1 cellular context compared by ENCODE assay signal in the genomic region with DNA sequence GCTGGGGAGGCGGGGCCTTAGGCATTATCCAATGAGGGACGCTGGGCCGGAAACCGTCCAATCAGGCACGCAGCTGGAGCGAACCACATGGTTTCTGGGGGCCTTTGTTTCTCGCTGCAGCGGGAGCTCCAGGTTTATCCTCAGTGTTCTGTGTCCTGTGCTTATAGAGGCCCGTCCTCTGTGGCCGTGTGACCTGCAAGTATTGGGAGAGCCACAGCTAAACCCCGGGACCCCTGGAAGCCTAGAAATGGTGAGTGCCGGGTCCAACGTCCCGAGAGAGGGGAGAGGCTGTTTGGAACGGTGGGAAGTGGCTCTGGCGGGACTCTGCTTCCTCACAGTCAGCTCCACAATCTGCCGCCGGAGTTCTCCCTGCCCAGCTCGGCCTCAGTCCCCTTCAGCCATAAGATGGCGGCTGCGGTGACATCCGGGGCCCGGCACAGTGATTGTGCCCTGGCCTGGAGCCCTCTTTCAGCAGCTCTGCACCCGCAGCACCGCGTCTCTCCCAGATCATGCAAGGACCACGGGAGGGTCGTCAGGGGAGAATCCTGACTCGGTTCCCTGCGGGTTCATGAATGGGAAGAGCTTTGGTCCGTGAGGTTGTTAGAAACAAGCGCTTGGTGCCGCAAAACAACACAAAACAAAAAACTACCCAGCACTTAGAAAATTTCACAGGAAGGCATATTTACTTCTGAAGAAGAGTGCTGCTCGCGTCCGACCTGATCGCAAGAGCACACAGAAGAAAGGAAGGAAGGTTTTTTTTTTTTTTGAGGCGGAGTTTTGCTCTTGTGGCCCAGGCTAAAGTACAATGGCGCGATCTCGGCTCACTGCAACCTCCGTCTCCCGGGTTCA.
A peak's percentile ranks its signal among the peaks of the same experiment; 100 is the strongest.
TF ChIP-seq lines count a peak whose summit lies in the region.

A gene (plus strand): TSS at position 133 of the 849 bp plus-strand sequence. CDS start 115 bp downstream, at position 248.

TF ChIP-seq in GM12878, 131 proteins besides CTCF, POLR2A, EP300 and RAD21 (continued from another document):
- TF ChIP-seq RB1 (IDR thresholded peaks at IDR 0.05; ENCODE audit: borderline replicate concordance): peak; percentile 47; the same call in 1 of the 2 replicates
- TF ChIP-seq GABPA (IDR thresholded peaks at IDR 0.05; ENCODE audit: low read depth): 0 out of 2 replicates have a peak, but pooled peaks have one; percentile 16
- TF ChIP-seq POLR2AphosphoS5 (IDR thresholded peaks at IDR 0.05; ENCODE audit: low read length): peak; percentile 93
- peak; percentile 35; the same call in 1 of the 2 replicates for TF ChIP-seq EED (IDR thresholded peaks at IDR 0.05; ENCODE audit: low read depth)
- TF ChIP-seq, protein P1, sequence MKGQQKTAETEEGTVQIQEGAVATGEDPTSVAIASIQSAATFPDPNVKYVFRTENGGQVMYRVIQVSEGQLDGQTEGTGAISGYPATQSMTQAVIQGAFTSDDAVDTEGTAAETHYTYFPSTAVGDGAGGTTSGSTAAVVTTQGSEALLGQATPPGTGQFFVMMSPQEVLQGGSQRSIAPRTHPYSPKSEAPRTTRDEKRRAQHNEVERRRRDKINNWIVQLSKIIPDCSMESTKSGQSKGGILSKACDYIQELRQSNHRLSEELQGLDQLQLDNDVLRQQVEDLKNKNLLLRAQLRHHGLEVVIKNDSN (IDR thresholded peaks at IDR 0.05; ENCODE audit: borderline replicate concordance, extremely low read length, insufficient read depth, low read depth, low read length): peak; percentile 35
- no peak for TF ChIP-seq CHD4 (IDR thresholded peaks at IDR 0.05)
- TF ChIP-seq MXI1 (IDR thresholded peaks at IDR 0.05; ENCODE audit: low read depth, low read length): no peak
- TF ChIP-seq, protein P2, sequence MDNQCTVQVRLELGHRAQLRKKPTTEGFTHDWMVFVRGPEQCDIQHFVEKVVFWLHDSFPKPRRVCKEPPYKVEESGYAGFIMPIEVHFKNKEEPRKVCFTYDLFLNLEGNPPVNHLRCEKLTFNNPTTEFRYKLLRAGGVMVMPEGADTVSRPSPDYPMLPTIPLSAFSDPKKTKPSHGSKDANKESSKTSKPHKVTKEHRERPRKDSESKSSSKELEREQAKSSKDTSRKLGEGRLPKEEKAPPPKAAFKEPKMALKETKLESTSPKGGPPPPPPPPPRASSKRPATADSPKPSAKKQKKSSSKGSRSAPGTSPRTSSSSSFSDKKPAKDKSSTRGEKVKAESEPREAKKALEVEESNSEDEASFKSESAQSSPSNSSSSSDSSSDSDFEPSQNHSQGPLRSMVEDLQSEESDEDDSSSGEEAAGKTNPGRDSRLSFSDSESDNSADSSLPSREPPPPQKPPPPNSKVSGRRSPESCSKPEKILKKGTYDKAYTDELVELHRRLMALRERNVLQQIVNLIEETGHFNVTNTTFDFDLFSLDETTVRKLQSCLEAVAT (IDR thresholded peaks at IDR 0.05): 0 out of 2 replicates have a peak, but pooled peaks have one; percentile 13
- peak; percentile 54; the same call in 1 of the 2 replicates for TF ChIP-seq ZNF384 (IDR thresholded peaks at IDR 0.05; ENCODE audit: borderline replicate concordance, low read depth, low read length)
- TF ChIP-seq, protein P3, sequence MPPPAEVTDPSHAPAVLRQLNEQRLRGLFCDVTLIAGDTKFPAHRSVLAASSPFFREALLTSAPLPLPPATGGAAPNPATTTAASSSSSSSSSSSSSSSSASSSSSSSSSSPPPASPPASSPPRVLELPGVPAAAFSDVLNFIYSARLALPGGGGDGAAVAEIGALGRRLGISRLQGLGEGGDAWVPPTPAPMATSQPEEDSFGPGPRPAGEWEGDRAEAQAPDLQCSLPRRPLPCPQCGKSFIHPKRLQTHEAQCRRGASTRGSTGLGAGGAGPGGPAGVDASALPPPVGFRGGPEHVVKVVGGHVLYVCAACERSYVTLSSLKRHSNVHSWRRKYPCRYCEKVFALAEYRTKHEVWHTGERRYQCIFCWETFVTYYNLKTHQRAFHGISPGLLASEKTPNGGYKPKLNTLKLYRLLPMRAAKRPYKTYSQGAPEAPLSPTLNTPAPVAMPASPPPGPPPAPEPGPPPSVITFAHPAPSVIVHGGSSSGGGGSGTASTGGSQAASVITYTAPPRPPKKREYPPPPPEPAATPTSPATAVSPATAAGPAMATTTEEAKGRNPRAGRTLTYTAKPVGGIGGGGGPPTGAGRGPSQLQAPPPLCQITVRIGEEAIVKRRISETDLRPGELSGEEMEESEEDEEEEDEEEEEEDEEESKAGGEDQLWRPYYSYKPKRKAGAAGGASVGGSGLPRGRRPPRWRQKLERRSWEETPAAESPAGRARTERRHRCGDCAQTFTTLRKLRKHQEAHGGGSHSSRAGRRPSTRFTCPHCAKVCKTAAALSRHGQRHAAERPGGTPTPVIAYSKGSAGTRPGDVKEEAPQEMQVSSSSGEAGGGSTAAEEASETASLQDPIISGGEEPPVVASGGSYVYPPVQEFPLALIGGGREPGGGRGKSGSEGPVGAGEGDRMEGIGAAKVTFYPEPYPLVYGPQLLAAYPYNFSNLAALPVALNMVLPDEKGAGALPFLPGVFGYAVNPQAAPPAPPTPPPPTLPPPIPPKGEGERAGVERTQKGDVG (CRISPR knock-in tag; IDR thresholded peaks at IDR 0.05): no peak
- peak; percentile 19 for TF ChIP-seq SMAD1 (IDR thresholded peaks at IDR 0.05; ENCODE audit: low read depth, partially characterized antibody)
- peak; percentile 69 for TF ChIP-seq RAD51 (IDR thresholded peaks at IDR 0.05)
- 0 out of 2 replicates have a peak, but pooled peaks have one; percentile 68 for TF ChIP-seq CBX5 (IDR thresholded peaks at IDR 0.05; ENCODE audit: low read depth)
- TF ChIP-seq TAF1 (IDR thresholded peaks at IDR 0.05; ENCODE audit: borderline replicate concordance, low read depth, low read length): peak; percentile 89
- no peak for TF ChIP-seq ZNF274 (IDR thresholded peaks at IDR 0.05; ENCODE audit: insufficient read depth, insufficient read length)
- peak; percentile 71 for TF ChIP-seq IKZF1 (conservative IDR thresholded peaks at IDR 0.05)
- peak; percentile 21 to 45; a peak in 2 of 4 replicates for TF ChIP-seq IKZF2 (IDR thresholded peaks at IDR 0.05)
- TF ChIP-seq SMAD5 (IDR thresholded peaks at IDR 0.05; ENCODE audit: low read depth): peak; percentile 75; the same call in 1 of the 2 replicates
- no peak for TF ChIP-seq JUNB (IDR thresholded peaks at IDR 0.05)
- peak; percentile 22 for TF ChIP-seq RELA (IDR thresholded peaks at IDR 0.05; ENCODE audit: borderline replicate concordance, partially characterized antibody)
- peak; percentile 94 for TF ChIP-seq YY1 (IDR thresholded peaks at IDR 0.05; ENCODE audit: low read depth, low read length)
- peak; percentile 53 for TF ChIP-seq NFYA (IDR thresholded peaks at IDR 0.05; ENCODE audit: borderline replicate concordance, low read depth, low read length)
- peak; percentile 36; the same call in 1 of the 2 replicates for TF ChIP-seq DPF2 (IDR thresholded peaks at IDR 0.05)
- TF ChIP-seq, protein P4, sequence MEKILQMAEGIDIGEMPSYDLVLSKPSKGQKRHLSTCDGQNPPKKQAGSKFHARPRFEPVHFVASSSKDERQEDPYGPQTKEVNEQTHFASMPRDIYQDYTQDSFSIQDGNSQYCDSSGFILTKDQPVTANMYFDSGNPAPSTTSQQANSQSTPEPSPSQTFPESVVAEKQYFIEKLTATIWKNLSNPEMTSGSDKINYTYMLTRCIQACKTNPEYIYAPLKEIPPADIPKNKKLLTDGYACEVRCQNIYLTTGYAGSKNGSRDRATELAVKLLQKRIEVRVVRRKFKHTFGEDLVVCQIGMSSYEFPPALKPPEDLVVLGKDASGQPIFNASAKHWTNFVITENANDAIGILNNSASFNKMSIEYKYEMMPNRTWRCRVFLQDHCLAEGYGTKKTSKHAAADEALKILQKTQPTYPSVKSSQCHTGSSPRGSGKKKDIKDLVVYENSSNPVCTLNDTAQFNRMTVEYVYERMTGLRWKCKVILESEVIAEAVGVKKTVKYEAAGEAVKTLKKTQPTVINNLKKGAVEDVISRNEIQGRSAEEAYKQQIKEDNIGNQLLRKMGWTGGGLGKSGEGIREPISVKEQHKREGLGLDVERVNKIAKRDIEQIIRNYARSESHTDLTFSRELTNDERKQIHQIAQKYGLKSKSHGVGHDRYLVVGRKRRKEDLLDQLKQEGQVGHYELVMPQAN (conservative IDR thresholded peaks at IDR 0.05): 0 out of 2 replicates have a peak, but pooled peaks have one; percentile 61
- no peak for TF ChIP-seq TCF7 (IDR thresholded peaks at IDR 0.05; ENCODE audit: borderline replicate concordance)
- TF ChIP-seq POLR2AphosphoS2 (IDR thresholded peaks at IDR 0.05; ENCODE audit: low read depth, low read length): peak; percentile 65; the same call in 1 of the 2 replicates
- TF ChIP-seq, protein P5, sequence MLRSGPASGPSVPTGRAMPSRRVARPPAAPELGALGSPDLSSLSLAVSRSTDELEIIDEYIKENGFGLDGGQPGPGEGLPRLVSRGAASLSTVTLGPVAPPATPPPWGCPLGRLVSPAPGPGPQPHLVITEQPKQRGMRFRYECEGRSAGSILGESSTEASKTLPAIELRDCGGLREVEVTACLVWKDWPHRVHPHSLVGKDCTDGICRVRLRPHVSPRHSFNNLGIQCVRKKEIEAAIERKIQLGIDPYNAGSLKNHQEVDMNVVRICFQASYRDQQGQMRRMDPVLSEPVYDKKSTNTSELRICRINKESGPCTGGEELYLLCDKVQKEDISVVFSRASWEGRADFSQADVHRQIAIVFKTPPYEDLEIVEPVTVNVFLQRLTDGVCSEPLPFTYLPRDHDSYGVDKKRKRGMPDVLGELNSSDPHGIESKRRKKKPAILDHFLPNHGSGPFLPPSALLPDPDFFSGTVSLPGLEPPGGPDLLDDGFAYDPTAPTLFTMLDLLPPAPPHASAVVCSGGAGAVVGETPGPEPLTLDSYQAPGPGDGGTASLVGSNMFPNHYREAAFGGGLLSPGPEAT (IDR thresholded peaks at IDR 0.05; ENCODE audit: low read depth): peak; percentile 57
- peak; percentile 68 for TF ChIP-seq PML (IDR thresholded peaks at IDR 0.05; ENCODE audit: low read length)
- TF ChIP-seq TARDBP (IDR thresholded peaks at IDR 0.05; ENCODE audit: borderline replicate concordance): peak; percentile 60; the same call in 1 of the 2 replicates
- no peak for TF ChIP-seq ZBED1 (IDR thresholded peaks at IDR 0.05; ENCODE audit: borderline replicate concordance)
- TF ChIP-seq SPI1 (IDR thresholded peaks at IDR 0.05; ENCODE audit: borderline replicate concordance, insufficient read depth, low read depth, low read length): 0 out of 2 replicates have a peak, but pooled peaks have one; percentile 7
- TF ChIP-seq CREB1 (IDR thresholded peaks at IDR 0.05; ENCODE audit: low read depth): peak; percentile 53; the same call in 1 of the 2 replicates
- TF ChIP-seq, protein P6, sequence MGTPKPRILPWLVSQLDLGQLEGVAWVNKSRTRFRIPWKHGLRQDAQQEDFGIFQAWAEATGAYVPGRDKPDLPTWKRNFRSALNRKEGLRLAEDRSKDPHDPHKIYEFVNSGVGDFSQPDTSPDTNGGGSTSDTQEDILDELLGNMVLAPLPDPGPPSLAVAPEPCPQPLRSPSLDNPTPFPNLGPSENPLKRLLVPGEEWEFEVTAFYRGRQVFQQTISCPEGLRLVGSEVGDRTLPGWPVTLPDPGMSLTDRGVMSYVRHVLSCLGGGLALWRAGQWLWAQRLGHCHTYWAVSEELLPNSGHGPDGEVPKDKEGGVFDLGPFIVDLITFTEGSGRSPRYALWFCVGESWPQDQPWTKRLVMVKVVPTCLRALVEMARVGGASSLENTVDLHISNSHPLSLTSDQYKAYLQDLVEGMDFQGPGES (IDR thresholded peaks at IDR 0.05): peak; percentile 66; the same call in 1 of the 2 replicates
- TF ChIP-seq NRF1 (conservative IDR thresholded peaks at IDR 0.05; ENCODE audit: low read depth, low read length): no peak
- TF ChIP-seq MEF2B (IDR thresholded peaks at IDR 0.05; ENCODE audit: partially characterized antibody, poor library complexity, severe bottlenecking): no peak
- TF ChIP-seq MYB (IDR thresholded peaks at IDR 0.05; ENCODE audit: borderline replicate concordance, low read depth, low read length): no peak
- TF ChIP-seq, protein P7, sequence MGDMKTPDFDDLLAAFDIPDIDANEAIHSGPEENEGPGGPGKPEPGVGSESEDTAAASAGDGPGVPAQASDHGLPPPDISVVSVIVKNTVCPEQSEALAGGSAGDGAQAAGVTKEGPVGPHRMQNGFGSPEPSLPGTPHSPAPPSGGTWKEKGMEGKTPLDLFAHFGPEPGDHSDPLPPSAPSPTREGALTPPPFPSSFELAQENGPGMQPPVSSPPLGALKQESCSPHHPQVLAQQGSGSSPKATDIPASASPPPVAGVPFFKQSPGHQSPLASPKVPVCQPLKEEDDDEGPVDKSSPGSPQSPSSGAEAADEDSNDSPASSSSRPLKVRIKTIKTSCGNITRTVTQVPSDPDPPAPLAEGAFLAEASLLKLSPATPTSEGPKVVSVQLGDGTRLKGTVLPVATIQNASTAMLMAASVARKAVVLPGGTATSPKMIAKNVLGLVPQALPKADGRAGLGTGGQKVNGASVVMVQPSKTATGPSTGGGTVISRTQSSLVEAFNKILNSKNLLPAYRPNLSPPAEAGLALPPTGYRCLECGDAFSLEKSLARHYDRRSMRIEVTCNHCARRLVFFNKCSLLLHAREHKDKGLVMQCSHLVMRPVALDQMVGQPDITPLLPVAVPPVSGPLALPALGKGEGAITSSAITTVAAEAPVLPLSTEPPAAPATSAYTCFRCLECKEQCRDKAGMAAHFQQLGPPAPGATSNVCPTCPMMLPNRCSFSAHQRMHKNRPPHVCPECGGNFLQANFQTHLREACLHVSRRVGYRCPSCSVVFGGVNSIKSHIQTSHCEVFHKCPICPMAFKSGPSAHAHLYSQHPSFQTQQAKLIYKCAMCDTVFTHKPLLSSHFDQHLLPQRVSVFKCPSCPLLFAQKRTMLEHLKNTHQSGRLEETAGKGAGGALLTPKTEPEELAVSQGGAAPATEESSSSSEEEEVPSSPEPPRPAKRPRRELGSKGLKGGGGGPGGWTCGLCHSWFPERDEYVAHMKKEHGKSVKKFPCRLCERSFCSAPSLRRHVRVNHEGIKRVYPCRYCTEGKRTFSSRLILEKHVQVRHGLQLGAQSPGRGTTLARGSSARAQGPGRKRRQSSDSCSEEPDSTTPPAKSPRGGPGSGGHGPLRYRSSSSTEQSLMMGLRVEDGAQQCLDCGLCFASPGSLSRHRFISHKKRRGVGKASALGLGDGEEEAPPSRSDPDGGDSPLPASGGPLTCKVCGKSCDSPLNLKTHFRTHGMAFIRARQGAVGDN (IDR thresholded peaks at IDR 0.05): peak; percentile 42; the same call in 1 of the 2 replicates
- peak; percentile 66 for TF ChIP-seq LARP7 (IDR thresholded peaks at IDR 0.05)
- TF ChIP-seq SP1 (IDR thresholded peaks at IDR 0.05; ENCODE audit: low read depth, low read length): peak; percentile 93
- TF ChIP-seq FOXK2 (IDR thresholded peaks at IDR 0.05): peak; percentile 31; the same call in 1 of the 2 replicates
- peak; percentile 90 for TF ChIP-seq RFX5 (IDR thresholded peaks at IDR 0.05; ENCODE audit: low read depth, low read length)
- TF ChIP-seq, protein P8, sequence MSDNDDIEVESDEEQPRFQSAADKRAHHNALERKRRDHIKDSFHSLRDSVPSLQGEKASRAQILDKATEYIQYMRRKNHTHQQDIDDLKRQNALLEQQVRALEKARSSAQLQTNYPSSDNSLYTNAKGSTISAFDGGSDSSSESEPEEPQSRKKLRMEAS (IDR thresholded peaks at IDR 0.05; ENCODE audit: low read depth, low read length): peak; percentile 51; the same call in 1 of the 2 replicates
- TF ChIP-seq RUNX3 (IDR thresholded peaks at IDR 0.05; ENCODE audit: low read length): peak; percentile 25; the same call in 1 of the 2 replicates
